Comparison of ENCODE assay signal across 9 cellular contexts in the genomic region with DNA sequence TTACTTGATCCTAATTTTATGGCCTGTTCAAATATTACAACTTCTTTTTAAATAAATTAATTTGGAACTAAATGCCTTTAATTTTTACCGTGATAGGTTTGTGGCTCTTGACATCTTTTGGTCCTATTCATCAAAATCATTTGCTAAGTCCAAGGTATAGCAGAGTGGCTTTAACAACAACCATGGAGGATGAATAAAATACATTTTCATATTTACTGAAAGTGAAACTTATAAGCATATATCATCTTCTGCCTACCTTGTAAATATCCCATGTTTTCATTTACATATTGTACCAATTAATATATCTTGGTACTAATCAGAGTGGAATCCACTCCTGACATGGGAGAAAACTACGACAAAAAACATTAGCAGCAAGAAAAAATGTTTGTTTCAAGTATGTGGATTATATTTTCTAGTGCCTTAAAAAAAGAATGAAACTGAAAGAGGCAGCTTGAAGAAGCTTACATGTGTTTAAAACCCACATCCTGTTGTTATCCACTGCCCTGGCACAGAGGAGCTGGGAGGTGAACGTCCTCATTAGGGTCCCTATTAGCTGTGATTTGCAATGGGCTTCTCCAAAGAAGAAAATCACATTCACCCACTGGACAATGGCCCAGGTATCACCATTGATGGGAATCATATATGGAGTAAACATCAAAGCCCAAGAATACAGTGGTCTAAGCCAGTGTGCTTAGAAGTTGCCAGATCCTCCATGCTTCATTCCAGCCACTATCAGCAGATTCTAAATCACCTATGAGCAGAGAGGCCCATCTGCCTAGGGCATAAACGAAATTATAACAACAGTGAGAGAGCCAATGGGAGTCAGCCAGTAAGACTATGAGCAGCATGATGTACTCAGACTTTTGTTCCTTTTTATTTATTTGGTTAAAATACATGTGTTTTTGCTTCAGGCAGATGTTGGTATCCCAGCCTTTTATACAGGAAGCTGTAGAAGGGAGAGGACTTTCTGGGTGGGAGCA.
DNase-seq lines count a peak whose midpoint lies in the region; ATAC-seq, FAIRE-seq and TF ChIP-seq lines count a peak whose summit lies in the region.
"Had no signal": no experiment of that assay in that cellular context is flagged by ENCODE, and none has a peak within 500 bp of the region (broad histone marks: within the 10 kb centered on the region; RNA-seq: fewer than 3 reads in every experiment).

No MANE protein-coding gene starts in this region.

- H3K36me3 ChIP-seq in CD4-positive, alpha-beta memory T cell (ENCODE audit: insufficient read depth, low read length) = no peaks in the 10 kb centered on the region
- H3K36me3 ChIP-seq in keratinocyte (ENCODE audit: control insufficient read depth in 2 of 2, extremely low read depth in 1 of 2, insufficient read depth in 2 of 2, low read length in 2 of 2) (no peaks in the 10 kb centered on the region), vagina (no peaks in the 10 kb centered on the region)

- H3K4me1 ChIP-seq in CD4-positive, alpha-beta memory T cell (ENCODE audit: insufficient read depth, low read length) = peaks cover 90% of the 10 kb centered on the region
- H3K4me1 ChIP-seq in keratinocyte (ENCODE audit: control insufficient read depth, extremely low read depth, insufficient read depth, low read length) (peaks cover 31% of the 10 kb centered on the region), vagina (peaks cover 81% of the 10 kb centered on the region)

- ATAC-seq in GM19463 (IDR thresholded peaks at IDR 0.05; ENCODE audit: unreplicated experiment) (peak; percentile 70), HG03457 (IDR thresholded peaks at IDR 0.05; ENCODE audit: unreplicated experiment) (peak; percentile 69)
- ATAC-seq in activated T-cell treated with anti-CD3 and anti-CD28 coated beads, Interleukin-2, amount 50 U/mL, for 4 hours = peak; percentile 68
- ATAC-seq: HCT116 had no signal

- peaks cover 0 to 6% of the 10 kb centered on the region in 2 donors for H3K36me3 Mint-ChIP-seq in CD4-positive, alpha-beta memory T cell
- H3K36me3 Mint-ChIP-seq in activated T-cell treated with anti-CD3 and anti-CD28 coated beads, Interleukin-2, amount 50 U/mL, for 4 hours (ENCODE audit: insufficient read depth) = peaks cover 20% of the 10 kb centered on the region

- no peaks in the 10 kb centered on the region for H3K27me3 Mint-ChIP-seq in CD4-positive, alpha-beta memory T cell
- no peaks in the 10 kb centered on the region for H3K27me3 Mint-ChIP-seq in activated T-cell treated with anti-CD3 and anti-CD28 coated beads, Interleukin-2, amount 50 U/mL, for 4 hours (ENCODE audit: low read depth)

- peak overlapping the region; percentile 72 to 89 (median 82) for H3K4me3 Mint-ChIP-seq in CD4-positive, alpha-beta memory T cell
- H3K4me3 Mint-ChIP-seq in activated T-cell treated with anti-CD3 and anti-CD28 coated beads, Interleukin-2, amount 50 U/mL, for 4 hours = peak overlapping the region; percentile 61

- no peaks in the 10 kb centered on the region for H3K9me3 ChIP-seq in CD4-positive, alpha-beta memory T cell (ENCODE audit: control insufficient read depth in 1 of 2, low read length in 2 of 2)
- H3K9me3 ChIP-seq in keratinocyte (ENCODE audit: control insufficient read depth, low read depth, low read length) = no peaks in the 10 kb centered on the region
- H3K9me3 ChIP-seq in vagina = no peaks in the 10 kb centered on the region

- no peaks in the 10 kb centered on the region for H4K20me1 ChIP-seq in keratinocyte (ENCODE audit: control insufficient read depth, extremely low read depth, insufficient read depth, low read length)

- peak; percentile 69 to 78 (median 72) for DNase-seq in CD4-positive, alpha-beta memory T cell
- DNase-seq in activated T-cell treated with anti-CD3 and anti-CD28 coated beads, Interleukin-2, amount 50 U/mL, for 4 hours = peak; percentile 19
- no peak for DNase-seq in keratinocyte (ENCODE audit: low read depth, low spot score)
- no peak for DNase-seq in vagina (ENCODE audit: extremely low spot score in 2 of 2)
- no peak for DNase-seq in GM10266 (ENCODE audit: extremely low spot score)
- DNase-seq in NCI-H1092 (lab: John Stamatoyannopoulos, UW) = no peak

- dilution Hi-C loops in keratinocyte (cut with MboI; ENCODE audit: extremely low pct_ligation_motif_present, low sequenced_read_pairs) = no loop called here

- FAIRE-seq in keratinocyte (lab: Jason Lieb, UNC) = peak; percentile 71

- H3K9ac ChIP-seq in keratinocyte (ENCODE audit: control insufficient read depth, extremely low read depth, insufficient read depth, low read length) = no peak overlapping the region

- no peaks in the 10 kb centered on the region for H3K79me2 ChIP-seq in keratinocyte (ENCODE audit: control insufficient read depth, insufficient read depth, low read length)

- peak overlapping the region; percentile 47 for H3K4me2 ChIP-seq in keratinocyte (ENCODE audit: control insufficient read depth, extremely low read depth, insufficient read depth, low read depth, low read length)

- peak overlapping the region; percentile 22 to 26 for H3K4me3 ChIP-seq in CD4-positive, alpha-beta memory T cell (ENCODE audit: low read length in 2 of 2)
- no peak overlapping the region for H3K4me3 ChIP-seq in keratinocyte (ENCODE audit: control insufficient read depth in 2 of 3, extremely low read depth in 1 of 3, insufficient read depth in 2 of 3, low read depth in 1 of 3, low read length in 3 of 3)
- no peak overlapping the region for H3K4me3 ChIP-seq in vagina

- H2AFZ ChIP-seq in keratinocyte (ENCODE audit: control insufficient read depth, low read length) = peak overlapping the region; percentile 48

- CTCF ChIA-PET in CD4-positive, alpha-beta memory T cell (lab: Charles Lee; ENCODE audit: partially characterized antibody) = interaction anchor here (1.2 to 4.9 kb wide), 4 partner anchors 11 to 205 kb away, joined by 3 to 43 read pairs (median 4); partner anchors contain the start of gene MAML2

- H3K9me1 ChIP-seq in keratinocyte (ENCODE audit: control insufficient read depth, extremely low read depth, insufficient read depth, low read length) = no peaks in the 10 kb centered on the region

- peaks cover 0 to 2% (median 0%) of the 10 kb centered on the region in 8 donors for H3K9me3 Mint-ChIP-seq in CD4-positive, alpha-beta memory T cell
- no peaks in the 10 kb centered on the region for H3K9me3 Mint-ChIP-seq in activated T-cell treated with anti-CD3 and anti-CD28 coated beads, Interleukin-2, amount 50 U/mL, for 4 hours

- TF ChIP-seq CTCF in keratinocyte (optimal IDR thresholded peaks at IDR 0.05 in 1 of 3, IDR thresholded peaks at IDR 0.05 in 1 of 3, conservative IDR thresholded peaks at IDR 0.05 in 1 of 3; ENCODE audit: extremely low read depth in 1 of 3, insufficient read depth in 2 of 3, low read length in 3 of 3) (no peak), vagina (IDR thresholded peaks at IDR 0.05) (no peak), GM10266 (IDR thresholded peaks at IDR 0.05; ENCODE audit: control insufficient read depth, insufficient read depth, low read depth, missing control alignments) (no peak)

- POLR2A ChIA-PET in CD4-positive, alpha-beta memory T cell (lab: Charles Lee; ENCODE audit: partially characterized antibody) = interaction anchor here (0.7 to 3.1 kb wide), 17 partner anchors 9 to 246 kb away, joined by 3 to 51 read pairs (median 5); partner anchors contain the start of gene MAML2

- intact Hi-C loops in CD4-positive, alpha-beta memory T cell (cut with micrococcal nuclease) = loop anchor here (1.0 to 2.0 kb wide), 5 partner anchors 15 to 243 kb away; partner anchors contain the start of gene MAML2
- intact Hi-C loops in vagina (cut with DNase I) = no loop called here

- TF ChIP-seq POLR2A in vagina (IDR thresholded peaks at IDR 0.05) = no peak

- H3K27me3 ChIP-seq in CD4-positive, alpha-beta memory T cell (ENCODE audit: insufficient read depth, low read length) = no peaks in the 10 kb centered on the region
- H3K27me3 ChIP-seq in keratinocyte (ENCODE audit: control insufficient read depth, extremely low read depth, insufficient read depth, low read length) (no peaks in the 10 kb centered on the region), vagina (no peaks in the 10 kb centered on the region)

- H3K27ac ChIP-seq in CD4-positive, alpha-beta memory T cell (ENCODE audit: low read depth, low read length) = peak overlapping the region; percentile 74
- no peak overlapping the region for H3K27ac ChIP-seq in keratinocyte (ENCODE audit: control insufficient read depth, insufficient read depth, low read length)
- H3K27ac ChIP-seq in vagina = peak overlapping the region; percentile 66

- peak overlapping the region; percentile 96 to 99 (median 97) for H3K27ac Mint-ChIP-seq in CD4-positive, alpha-beta memory T cell

- H3K4me1 Mint-ChIP-seq in CD4-positive, alpha-beta memory T cell = peaks cover 70 to 95% (median 84%) of the 10 kb centered on the region in 4 donors
- peaks cover 91% of the 10 kb centered on the region for H3K4me1 Mint-ChIP-seq in activated T-cell treated with anti-CD3 and anti-CD28 coated beads, Interleukin-2, amount 50 U/mL, for 4 hours (ENCODE audit: low read depth)

Comparison
In these comparisons a context has a peak if more than half of its experiments do, and no peak if none do; other contexts are left out.
1. DNase-seq: peak in CD4-positive, alpha-beta memory T cell (5 of 5) and activated T-cell treated with anti-CD3 and anti-CD28 coated beads, Interleukin-2, amount 50 U/mL, for 4 hours (single experiment); none in keratinocyte (single experiment), vagina (0 of 2), GM10266 (single experiment) and NCI-H1092 (single experiment).
2. H3K4me3 ChIP-seq: peak in CD4-positive, alpha-beta memory T cell (2 of 2); none in keratinocyte (0 of 3) and vagina (0 of 2).
3. Peak in every context shown above with its lines, with median percentiles within 50 percentile points of each other: ATAC-seq.